ENCODE assay signal across 9 cellular contexts in the genomic region with DNA sequence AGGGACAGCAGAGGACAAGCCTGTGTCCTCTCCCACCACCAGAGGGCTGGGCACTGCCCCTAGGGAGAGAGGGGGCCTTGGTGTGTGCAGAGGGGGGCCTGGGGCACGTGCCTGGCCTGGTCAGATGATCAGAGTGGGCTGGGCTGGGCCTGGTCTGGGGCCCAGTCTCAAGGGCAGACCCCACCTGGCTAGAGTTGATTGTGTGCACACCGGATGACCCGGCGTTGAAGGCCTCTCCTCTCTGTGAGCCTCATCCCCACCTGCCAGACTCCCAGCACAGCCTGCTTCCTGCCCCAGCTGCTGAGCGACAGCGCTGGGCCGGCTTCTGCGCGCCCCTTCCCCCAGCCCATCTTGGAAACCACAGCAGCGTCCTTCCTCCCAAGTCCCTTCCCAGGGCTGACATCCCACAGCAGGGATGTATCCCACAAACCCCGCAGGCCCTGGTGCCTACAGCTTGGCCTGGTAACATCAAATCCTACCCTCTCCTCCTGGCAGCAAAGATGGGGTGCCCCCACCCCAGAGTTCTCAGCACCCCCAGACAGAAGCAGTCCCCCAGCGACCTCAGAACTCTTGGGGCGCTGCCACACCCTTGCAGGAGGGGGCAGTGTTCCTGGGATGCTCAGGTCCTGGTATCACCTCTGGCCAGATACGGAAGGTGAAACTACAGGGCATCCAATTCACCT. TPM values are rescaled to one million over a fixed set of nuclear protein-coding genes. Genes with fewer than 3 reads are reported as not detected.
DNase-seq lines count a peak whose midpoint lies in the region; ATAC-seq and TF ChIP-seq lines count a peak whose summit lies in the region.
"Had no signal": no experiment of that assay in that cellular context is flagged by ENCODE, and none has a peak within 500 bp of the region (broad histone marks: within the 10 kb centered on the region; RNA-seq: fewer than 3 reads in every experiment).

No MANE protein-coding gene starts in this region.

- no peaks in the 10 kb centered on the region for H3K9me3 ChIP-seq in BLaER1 treated with 17β-estradiol and CSF1 and Interleukin-3, amounts not matched to agents 10 nM and 100 nM (replicated peaks in 1 of 11)
- no peaks in the 10 kb centered on the region for H3K9me3 ChIP-seq in IMR-90 (ENCODE audit: control insufficient read depth, insufficient read depth, low read length)
- H3K9me3 ChIP-seq in neural progenitor cell (ENCODE audit: low read depth): no peaks in the 10 kb centered on the region

- in situ Hi-C loops in IMR-90 (cut with MboI; ENCODE audit: low sequenced_read_pairs): no loop called here

- no peak overlapping the region for H2BK20ac ChIP-seq in IMR-90 (ENCODE audit: low read depth, low read length)

- peaks cover 13 to 59% (median 24%) of the 10 kb centered on the region in 11 experiments; a peak in 21 of 22 replicates for H3K36me3 ChIP-seq in BLaER1 treated with 17β-estradiol and CSF1 and Interleukin-3, amounts not matched to agents 10 nM and 100 nM
- H3K36me3 ChIP-seq in IMR-90 (ENCODE audit: control insufficient read depth, insufficient read depth, low read length): peaks cover 38% of the 10 kb centered on the region
- H3K36me3 ChIP-seq in neural progenitor cell: no peaks in the 10 kb centered on the region

- POLR2A ChIA-PET in IMR-90 (lab: Charles Lee; ENCODE audit: unreplicated experiment): no interaction called here

- H3K4me1 Mint-ChIP-seq in neural progenitor cell: peaks cover 35% of the 10 kb centered on the region

- BruUV-seq in IMR-90 (replicated peaks; lab: Mats Ljungman, UMichigan): no TSS peak

- CTCF ChIA-PET in IMR-90 (lab: Yijun Ruan, JAX): no interaction called here

- H3K27ac ChIP-seq in BLaER1 treated with 17β-estradiol and CSF1 and Interleukin-3, amounts not matched to agents 10 nM and 100 nM: peak overlapping the region in 9 of 11 experiments; percentile 43 to 71 (median 58); a peak in 17 of 22 replicates
- H3K27ac ChIP-seq in IMR-90 (ENCODE audit: insufficient read depth, low read length): peak overlapping the region; percentile 42
- peak overlapping the region in 1 of 2 donors; percentile 81 for H3K27ac ChIP-seq in coronary artery
- H3K27ac ChIP-seq in neural progenitor cell: no peak overlapping the region

- H3K9me3 Mint-ChIP-seq in neural progenitor cell: no peaks in the 10 kb centered on the region

- peak overlapping the region in 4 of 10 experiments; percentile 12 to 38 (median 28); a peak in 6 of 20 replicates for H3K4me3 ChIP-seq in BLaER1 treated with 17β-estradiol and CSF1 and Interleukin-3, amounts not matched to agents 10 nM and 100 nM
- H3K4me3 ChIP-seq in IMR-90 (ENCODE audit: insufficient read depth, low read depth, low read length) (no peak overlapping the region), coronary artery (peak overlapping the region; percentile 31), neural progenitor cell (no peak overlapping the region)

- TF ChIP-seq CTCF in IMR-90 (conservative IDR thresholded peaks at IDR 0.05; ENCODE audit: low read depth, low read length): no peak
- no peak for TF ChIP-seq CTCF in coronary artery (IDR thresholded peaks at IDR 0.05)
- TF ChIP-seq CTCF in neural progenitor cell (IDR thresholded peaks at IDR 0.05): no peak

- ATAC-seq in IMR-90 (ENCODE audit: low read depth) (no peak), GM19452 (IDR thresholded peaks at IDR 0.05; ENCODE audit: unreplicated experiment) (no peak), HG02981 (IDR thresholded peaks at IDR 0.05; ENCODE audit: unreplicated experiment) (no peak)

- H3K27ac Mint-ChIP-seq in neural progenitor cell: peak overlapping the region; percentile 43

- H2BK120ac ChIP-seq in IMR-90 (ENCODE audit: low read depth, low read length): no peak overlapping the region

- 81% methylated on average over 5 of the region's 14 CpGs; no CpG with 5 or more reads in 1 of the 2 experiments for WGBS in IMR-90 (ENCODE audit: extremely low coverage in 2 of 2, insufficient read length in 1 of 2), 2 experiments

- no peaks in the 10 kb centered on the region for H3K36me3 Mint-ChIP-seq in neural progenitor cell

- H3K9me1 ChIP-seq in IMR-90 (ENCODE audit: insufficient read depth, low read length): peaks cover 4% of the 10 kb centered on the region; the same call in 1 of the 2 replicates

- peak overlapping the region; percentile 90 to 99 (median 97) for H3K4me2 ChIP-seq in BLaER1 treated with 17β-estradiol and CSF1 and Interleukin-3, amounts not matched to agents 10 nM and 100 nM
- H3K4me2 ChIP-seq in IMR-90 (ENCODE audit: low read depth, low read length): no peak overlapping the region
- no peak overlapping the region for H3K4me2 ChIP-seq in neural progenitor cell

- H3K4ac ChIP-seq in IMR-90 (ENCODE audit: low read depth, low read length): no peak overlapping the region

- H3K27me3 ChIP-seq in BLaER1 treated with 17β-estradiol and CSF1 and Interleukin-3, amounts not matched to agents 10 nM and 100 nM: no peaks in the 10 kb centered on the region
- H3K27me3 ChIP-seq in IMR-90 (ENCODE audit: control insufficient read depth, insufficient read depth, low read length): no peaks in the 10 kb centered on the region
- no peaks in the 10 kb centered on the region for H3K27me3 ChIP-seq in neural progenitor cell

- H4K8ac ChIP-seq in IMR-90 (ENCODE audit: low read depth in 2 of 2, low read length in 2 of 2): no peak overlapping the region

- DNase-seq in IMR-90 (no peak), coronary artery (ENCODE audit: low spot score) (no peak), neural progenitor cell (ENCODE audit: low spot score) (no peak), OCI-M1 (lab: John Stamatoyannopoulos, UW) (no peak), NCI-H345 treated with DMSO at 0.1 percent for 48 hours (lab: John Stamatoyannopoulos, UW; ENCODE audit: unreplicated experiment) (no peak)

- no peak for TF ChIP-seq POLR2A in IMR-90 (IDR thresholded peaks at IDR 0.05; ENCODE audit: low read depth, low read length)

- no peaks in the 10 kb centered on the region for H3K27me3 Mint-ChIP-seq in neural progenitor cell (ENCODE audit: insufficient read depth, low read depth)

- intact Hi-C loops in IMR-90 (cut with micrococcal nuclease): no loop called here

- no peaks in the 10 kb centered on the region for H3F3A ChIP-seq in neural progenitor cell (ENCODE audit: low read depth)

- H4K91ac ChIP-seq in IMR-90 (ENCODE audit: insufficient read depth, low read depth, low read length): no peak overlapping the region

- peak overlapping the region; percentile 48 to 77 (median 60); a peak in 21 of 22 replicates for H3K9ac ChIP-seq in BLaER1 treated with 17β-estradiol and CSF1 and Interleukin-3, amounts not matched to agents 10 nM and 100 nM
- H3K9ac ChIP-seq in IMR-90 (ENCODE audit: low read depth, low read length) (peak overlapping the region; percentile 38; the same call in 1 of the 2 replicates), neural progenitor cell (no peak overlapping the region)

- dilution Hi-C loops in IMR-90 (cut with HindIII; ENCODE audit: low sequenced_read_pairs, unreplicated experiment): no loop called here

- no peak overlapping the region for H3K14ac ChIP-seq in IMR-90 (replicated peaks; ENCODE audit: low read depth, low read length)

- no peak overlapping the region for H4K5ac ChIP-seq in IMR-90 (ENCODE audit: low read depth, low read length)

- no peak overlapping the region for H3K23ac ChIP-seq in IMR-90 (ENCODE audit: low read depth, low read length)

- H3K56ac ChIP-seq in IMR-90 (ENCODE audit: extremely low read depth, insufficient read depth, low read length): 0 out of 2 replicates have a peak overlapping the region, but pooled peaks have one; percentile 5

- TF ChIP-seq RAD21 in IMR-90 (IDR thresholded peaks at IDR 0.05; ENCODE audit: low read length): no peak

- no peak overlapping the region for H2AK5ac ChIP-seq in IMR-90 (ENCODE audit: low read depth, low read length)

- peaks cover 66% of the 10 kb centered on the region for H3K79me2 ChIP-seq in neural progenitor cell (ENCODE audit: low read depth)

- peak overlapping the region; percentile 23 for H2AK9ac ChIP-seq in IMR-90 (replicated peaks; ENCODE audit: low read depth, low read length, poor library complexity)

- H2AFZ ChIP-seq in IMR-90 (replicated peaks; ENCODE audit: low read length, poor library complexity) (no peak overlapping the region), neural progenitor cell (replicated peaks) (no peak overlapping the region)

- no peak overlapping the region for H2BK15ac ChIP-seq in IMR-90 (ENCODE audit: low read depth, low read length)

- H3K18ac ChIP-seq in IMR-90 (ENCODE audit: low read depth, low read length): no peak overlapping the region

- H3K4me3 Mint-ChIP-seq in neural progenitor cell: peak overlapping the region; percentile 33

- peaks cover 16 to 69% of the 10 kb centered on the region in 2 experiments for H3K79me1 ChIP-seq in IMR-90 (ENCODE audit: low read depth in 1 of 2, low read length in 2 of 2)

- H4K20me1 ChIP-seq in BLaER1 treated with 17β-estradiol and CSF1 and Interleukin-3, amounts not matched to agents 10 nM and 100 nM: peaks cover 99 to 100% (median 100%) of the 10 kb centered on the region in 11 experiments
- H4K20me1 ChIP-seq in IMR-90 (ENCODE audit: insufficient read depth, low read length) (peaks cover 77% of the 10 kb centered on the region), neural progenitor cell (ENCODE audit: low read depth) (peaks cover 95% of the 10 kb centered on the region)

- H2BK5ac ChIP-seq in IMR-90 (ENCODE audit: low read depth, low read length, poor library complexity, severe bottlenecking): peak overlapping the region; percentile 54

- H3K4me1 ChIP-seq in BLaER1 treated with 17β-estradiol and CSF1 and Interleukin-3, amounts not matched to agents 10 nM and 100 nM: peaks cover 99 to 100% (median 100%) of the 10 kb centered on the region in 10 experiments
- H3K4me1 ChIP-seq in IMR-90 (ENCODE audit: control insufficient read depth, insufficient read depth, low read length) (peaks cover 39% of the 10 kb centered on the region), neural progenitor cell (peaks cover 13% of the 10 kb centered on the region)

RNA-seq across cellular contexts. Expression of gene TSSC4, which starts 11.1 kb away (rescaled TPM):
- total RNA-seq in IMR-90 (2012; rRNA removed) (40.0 and 45.3 TPM in 2 replicates), neural progenitor cell (ENCODE audit: low replicate concordance) (11.1 and 30.2 TPM in 2 replicates)
- 34.9 and 43.2 TPM in 2 replicates for polyA plus RNA-seq in IMR-90 (2012; rRNA removed)
- 31.3 and 46.1 TPM in 2 replicates for polyA plus RNA-seq in IMR-90 (2012; cell fraction: cytosol; rRNA removed)
- 40.8 and 137 TPM in 2 replicates for polyA plus RNA-seq in IMR-90 (2012; cell fraction: nucleus; rRNA removed; ENCODE audit: low replicate concordance)

RNA-seq across cellular contexts. Expression of gene CD81, which starts 12.4 kb away (rescaled TPM):
- total RNA-seq in IMR-90 (2012; rRNA removed) (119 and 159 TPM in 2 replicates), neural progenitor cell (ENCODE audit: low replicate concordance) (87.6 and 181 TPM in 2 replicates)
- polyA plus RNA-seq in IMR-90 (2012; rRNA removed): 566 and 689 TPM in 2 replicates
- 940 and 1,395 TPM in 2 replicates for polyA plus RNA-seq in IMR-90 (2012; cell fraction: cytosol; rRNA removed)
- 328 and 597 TPM in 2 replicates for polyA plus RNA-seq in IMR-90 (2012; cell fraction: nucleus; rRNA removed; ENCODE audit: low replicate concordance)

RNA-seq across cellular contexts. Expression of gene TRPM5, which starts 54.8 kb away (rescaled TPM):
- total RNA-seq in IMR-90 (2012; rRNA removed) (not detected in 2 replicates), neural progenitor cell (ENCODE audit: low replicate concordance) (0.34 TPM in 1 of 2 replicates, not detected in the other)
- not detected in 2 replicates for polyA plus RNA-seq in IMR-90 (2012; rRNA removed)
- polyA plus RNA-seq in IMR-90 (2012; cell fraction: cytosol; rRNA removed): not detected in 2 replicates
- polyA plus RNA-seq in IMR-90 (2012; cell fraction: nucleus; rRNA removed; ENCODE audit: low replicate concordance): 0.02 TPM in 1 of 2 replicates, not detected in the other
- polyA plus RNA-seq: liver had no signal

RNA-seq across cellular contexts. Expression of gene KCNQ1, which starts 55.3 kb away (rescaled TPM):
- total RNA-seq in IMR-90 (2012; rRNA removed) (not detected in 2 replicates), neural progenitor cell (ENCODE audit: low replicate concordance) (0.11 and 0.99 TPM in 2 replicates)
- 0.07 TPM in 1 of 2 replicates, not detected in the other for polyA plus RNA-seq in IMR-90 (2012; rRNA removed)
- 0.02 TPM in 1 of 2 replicates, not detected in the other for polyA plus RNA-seq in IMR-90 (2012; cell fraction: cytosol; rRNA removed)
- 0.14 and 0.17 TPM in 2 replicates for polyA plus RNA-seq in IMR-90 (2012; cell fraction: nucleus; rRNA removed; ENCODE audit: low replicate concordance)

Comparison
In these comparisons a context has a peak if more than half of its experiments do, and no peak if none do; other contexts are left out.
1. H3K4me2 ChIP-seq: peak in BLaER1 treated with 17β-estradiol and CSF1 and Interleukin-3, amounts not matched to agents 10 nM and 100 nM (11 of 11); none in IMR-90 (single experiment) and neural progenitor cell (single experiment).